In genomic region chr4:173360587-173361221, GRCh38 we compare ENCODE assay signal across 11 cellular contexts. TPM values are rescaled to one million over a fixed set of nuclear protein-coding genes. Genes with fewer than 3 reads are reported as not detected.
A peak's percentile ranks its signal among the peaks of the same experiment; 100 is the strongest.
DNase-seq lines count a peak whose midpoint lies in the region; FAIRE-seq and TF ChIP-seq lines count a peak whose summit lies in the region.
"Had no signal": no experiment of that assay in that cellular context is flagged by ENCODE, and none has a peak within 500 bp of the region (broad histone marks: within the 10 kb centered on the region; RNA-seq: fewer than 3 reads in every experiment).

No MANE protein-coding gene starts in this region.

- no peak for TF ChIP-seq EP300 in H1 (IDR thresholded peaks at IDR 0.05; ENCODE audit: borderline replicate concordance in 1 of 2, low read depth in 2 of 2, low read length in 2 of 2)

- H3K9me3 Mint-ChIP-seq in CD8-positive, alpha-beta memory T cell = no peaks in the 10 kb centered on the region
- H3K9me3 Mint-ChIP-seq: CD8-positive, alpha-beta T cell had no signal

- no peak overlapping the region for H3K4me3 Mint-ChIP-seq in CD8-positive, alpha-beta memory T cell
- H3K4me3 Mint-ChIP-seq: activated B cell treated with CpG ODN at 0.5 μM for 24 hours; CD8-positive, alpha-beta T cell had no signal

- no peak overlapping the region for H4K91ac ChIP-seq in H1 (replicated peaks; ENCODE audit: insufficient read length, low read length)

- DNase-seq in SKM-1 treated with dmso at 0.1 percent for 144 hours (lab: John Stamatoyannopoulos, UW; ENCODE audit: unreplicated experiment) (peak; percentile 2), SKM-1 (lab: John Stamatoyannopoulos, UW; ENCODE audit: unreplicated experiment) (no peak), MM.1S (peak; percentile 18), H1 (ENCODE audit: low read depth in 1 of 2, low spot score in 2 of 2) (no peak), small intestine (peak; percentile 25), GM12892 (ENCODE audit: insufficient read length) (no peak), NCI-H2107 (lab: John Stamatoyannopoulos, UW) (no peak)
- DNase-seq in CD8-positive, alpha-beta memory T cell = no peak
- DNase-seq: activated B cell treated with CpG ODN at 0.5 μM for 24 hours; CD8-positive, alpha-beta T cell had no signal

- 72% methylated on average over 5 of the region's 5 CpGs; no CpG with 5 or more reads in 1 of the 2 experiments for WGBS in H1 (ENCODE audit: extremely low coverage in 1 of 2, insufficient coverage in 1 of 2, insufficient read length in 1 of 2, insufficient replicate concordance in 2 of 2, low coverage in 1 of 2, low lambda C conversion rate in 2 of 2, missing lambda C conversion rate in 1 of 2), 2 experiments
- 56 to 58% (median 56%) methylated on average over 5 of the region's 5 CpGs for WGBS in small intestine, 3 donors

- H2BK5ac ChIP-seq in H1 (ENCODE audit: low read depth, low read length) = no peak overlapping the region

- no peak overlapping the region for H4K8ac ChIP-seq in H1 (ENCODE audit: extremely low read depth, insufficient read depth, low read length)

- no peak overlapping the region for H3K4me2 ChIP-seq in MM.1S (ENCODE audit: low read depth, low read length)
- no peak overlapping the region for H3K4me2 ChIP-seq in H1 (ENCODE audit: insufficient read depth in 1 of 2, low read depth in 2 of 2, low read length in 2 of 2)

- H3K4me3 ChIP-seq in MM.1S (ENCODE audit: low read length) (no peak overlapping the region), H1 (ENCODE audit: extremely low read depth in 1 of 4, insufficient read depth in 2 of 4, low read depth in 3 of 4, low read length in 4 of 4) (no peak overlapping the region), small intestine (ENCODE audit: low read depth in 1 of 2, low read length in 2 of 2) (no peak overlapping the region)
- H3K4me3 ChIP-seq in CD8-positive, alpha-beta memory T cell (ENCODE audit: low read length) = no peak overlapping the region
- H3K4me3 ChIP-seq: lung had no signal

- H3K79me1 ChIP-seq in H1 (ENCODE audit: low read depth, low read length) = no peaks in the 10 kb centered on the region

- H3K27ac ChIP-seq in MM.1S (ENCODE audit: low read length) (no peak overlapping the region), H1 (ENCODE audit: low read depth, low read length) (no peak overlapping the region), small intestine (ENCODE audit: low read depth in 1 of 2, low read length in 1 of 2) (no peak overlapping the region)
- no peak overlapping the region for H3K27ac ChIP-seq in CD8-positive, alpha-beta memory T cell (ENCODE audit: low read depth, low read length)

- FAIRE-seq in H1 (lab: Jason Lieb, UNC) (no peak), small intestine (lab: Jason Lieb, UNC) (no peak), GM12892 (lab: Jason Lieb, UNC) (no peak)

- H3K27me3 ChIP-seq in MM.1S (replicated peaks; ENCODE audit: insufficient read depth, low read length) = no peaks in the 10 kb centered on the region
- H3K27me3 ChIP-seq in H1 (replicated peaks in 1 of 4; ENCODE audit: control insufficient read depth in 3 of 4, extremely low read depth in 1 of 4, insufficient read depth in 3 of 4, low read length in 3 of 4) = no peaks in the 10 kb centered on the region
- no peaks in the 10 kb centered on the region for H3K27me3 ChIP-seq in small intestine (ENCODE audit: control insufficient read depth in 2 of 2, insufficient read depth in 2 of 2, low read length in 2 of 2)
- no peaks in the 10 kb centered on the region for H3K27me3 ChIP-seq in CD8-positive, alpha-beta memory T cell (ENCODE audit: insufficient read depth, low read length, poor library complexity, severe bottlenecking)

- no peaks in the 10 kb centered on the region for H3F3A ChIP-seq in MM.1S (ENCODE audit: insufficient read depth, low read length)

- H3K9me3 ChIP-seq in MM.1S (replicated peaks; ENCODE audit: insufficient read depth, low read length) (no peaks in the 10 kb centered on the region), H1 (ENCODE audit: insufficient read depth in 2 of 2, low read depth in 1 of 2, low read length in 1 of 2) (no peaks in the 10 kb centered on the region), small intestine (ENCODE audit: control insufficient read depth, low read depth) (no peaks in the 10 kb centered on the region)
- no peaks in the 10 kb centered on the region for H3K9me3 ChIP-seq in CD8-positive, alpha-beta memory T cell (ENCODE audit: low read length)

- H3K4me1 Mint-ChIP-seq in CD8-positive, alpha-beta memory T cell = peaks cover 8% of the 10 kb centered on the region in 3 donors
- H3K4me1 Mint-ChIP-seq: activated B cell treated with CpG ODN at 0.5 μM for 24 hours had no signal

- H3K27ac Mint-ChIP-seq in CD8-positive, alpha-beta memory T cell = no peak overlapping the region
- H3K27ac Mint-ChIP-seq: activated B cell treated with CpG ODN at 0.5 μM for 24 hours; CD8-positive, alpha-beta T cell had no signal

- peak; percentile 19 to 35; a peak in 3 of 4 replicates for TF ChIP-seq RAD21 in H1 (IDR thresholded peaks at IDR 0.05 in 1 of 2, conservative IDR thresholded peaks at IDR 0.05 in 1 of 2; ENCODE audit: low read depth in 2 of 2, low read length in 2 of 2)

- H2BK15ac ChIP-seq in H1 (ENCODE audit: low read length) = no peak overlapping the region

- H2BK120ac ChIP-seq in H1 (replicated peaks; ENCODE audit: low read depth, low read length) = no peak overlapping the region

- H2BK20ac ChIP-seq in H1 (ENCODE audit: low read length) = no peak overlapping the region

- no peak overlapping the region for H3K18ac ChIP-seq in H1 (ENCODE audit: extremely low read depth, low read length)

- no peak overlapping the region for H3K14ac ChIP-seq in H1 (ENCODE audit: insufficient read length)

- peaks cover 0 to 3% of the 10 kb centered on the region in 2 donors for H3K27me3 Mint-ChIP-seq in CD8-positive, alpha-beta memory T cell
- H3K27me3 Mint-ChIP-seq: activated B cell treated with CpG ODN at 0.5 μM for 24 hours had no signal

- no peak overlapping the region for H2AK5ac ChIP-seq in H1 (ENCODE audit: low read depth, low read length)

- H4K5ac ChIP-seq in H1 (ENCODE audit: insufficient read length, low read depth, low read length) = no peak overlapping the region

- H3K9me2 ChIP-seq in MM.1S (replicated peaks; ENCODE audit: insufficient read depth, low read length) = no peaks in the 10 kb centered on the region

- TF ChIP-seq POLR2A in H1 (IDR thresholded peaks at IDR 0.05; ENCODE audit: control extremely low read depth in 1 of 2, low read depth in 2 of 2, low read length in 2 of 2) (no peak), GM12892 (IDR thresholded peaks at IDR 0.05; ENCODE audit: low read depth, low read length) (no peak)

- no peaks in the 10 kb centered on the region; the same call in 1 of the 2 replicates for H3K23me2 ChIP-seq in H1 (ENCODE audit: low read depth, low read length)

- H3K9ac ChIP-seq in MM.1S (ENCODE audit: low read length) (no peak overlapping the region), H1 (replicated peaks in 1 of 4; ENCODE audit: extremely low read depth in 1 of 4, low read depth in 3 of 4, low read length in 3 of 4) (no peak overlapping the region)

- peak; percentile 33 for TF ChIP-seq CTCF in MM.1S (IDR thresholded peaks at IDR 0.05; ENCODE audit: low read length)
- TF ChIP-seq CTCF in H1 (IDR thresholded peaks at IDR 0.05; ENCODE audit: control extremely low read depth in 1 of 3, insufficient read depth in 1 of 3, low read depth in 1 of 3, low read length in 3 of 3) = peak in 2 of 3 experiments; percentile 22 to 34; a peak in 2 of 4 replicates

- no peaks in the 10 kb centered on the region for H3K36me3 Mint-ChIP-seq in CD8-positive, alpha-beta memory T cell
- H3K36me3 Mint-ChIP-seq: CD8-positive, alpha-beta T cell had no signal

- H2AFZ ChIP-seq in MM.1S (ENCODE audit: low read length) (no peak overlapping the region), H1 (ENCODE audit: low read length) (0 out of 2 replicates have a peak overlapping the region, but pooled peaks have one; percentile 54)

- H3K79me2 ChIP-seq in MM.1S (ENCODE audit: low read length) = no peaks in the 10 kb centered on the region
- no peaks in the 10 kb centered on the region for H3K79me2 ChIP-seq in H1 (ENCODE audit: control insufficient read depth in 1 of 2, insufficient read depth in 2 of 2, low read length in 2 of 2)

- no peak overlapping the region for H3K56ac ChIP-seq in H1 (replicated peaks; ENCODE audit: insufficient read length, low read depth, low read length)

- H4K20me1 ChIP-seq in MM.1S (ENCODE audit: insufficient read depth, low read length) (no peaks in the 10 kb centered on the region), H1 (replicated peaks in 1 of 2; ENCODE audit: control insufficient read depth in 1 of 2, insufficient read depth in 2 of 2, low read length in 2 of 2) (no peaks in the 10 kb centered on the region)

- no peaks in the 10 kb centered on the region for H3K4me1 ChIP-seq in MM.1S (ENCODE audit: low read length)
- no peaks in the 10 kb centered on the region for H3K4me1 ChIP-seq in H1 (replicated peaks in 1 of 4; ENCODE audit: control insufficient read depth in 3 of 4, insufficient read depth in 4 of 4, low read length in 3 of 4)
- no peaks in the 10 kb centered on the region for H3K4me1 ChIP-seq in small intestine (ENCODE audit: control insufficient read depth in 2 of 2, insufficient read depth in 1 of 2, low read depth in 1 of 2, low read length in 1 of 2)
- peaks cover 3% of the 10 kb centered on the region for H3K4me1 ChIP-seq in CD8-positive, alpha-beta memory T cell (ENCODE audit: insufficient read depth, low read length)

- CTCF ChIA-PET in H1 (lab: Charles Lee; ENCODE audit: partially characterized antibody) = interaction anchor here (0.5 to 3.8 kb wide), 16 partner anchors 9 to 348 kb away, joined by 3 to 12 read pairs (median 4); no protein-coding TSS in a partner anchor
- CTCF ChIA-PET in CD8-positive, alpha-beta memory T cell (lab: Charles Lee) = interaction anchor here (0.7 to 0.8 kb wide), 2 partner anchors 9 to 27 kb away, joined by 3 read pairs; partner anchors contain the start of gene HMGB2

- POLR2A ChIA-PET in H1 (lab: Charles Lee; ENCODE audit: partially characterized antibody) = interaction anchor here (1.0 to 1.3 kb wide), 2 partner anchors 26 to 30 kb away, joined by 3 to 7 read pairs; partner anchors contain the start of gene HMGB2
- POLR2A ChIA-PET in CD8-positive, alpha-beta memory T cell (lab: Charles Lee) = no interaction called here

- H2BK12ac ChIP-seq in H1 (ENCODE audit: low read depth, low read length) = no peak overlapping the region

- H3K36me3 ChIP-seq in MM.1S (replicated peaks; ENCODE audit: insufficient read depth, low read length) (no peaks in the 10 kb centered on the region), H1 (ENCODE audit: control insufficient read depth in 2 of 4, insufficient read depth in 4 of 4, low read length in 3 of 4) (no peaks in the 10 kb centered on the region), small intestine (ENCODE audit: control insufficient read depth in 2 of 2, insufficient read depth in 2 of 2, low read length in 2 of 2) (no peaks in the 10 kb centered on the region)
- no peaks in the 10 kb centered on the region for H3K36me3 ChIP-seq in CD8-positive, alpha-beta memory T cell (ENCODE audit: insufficient read depth, low read length)

- H3K23ac ChIP-seq in H1 (ENCODE audit: insufficient read length) = no peak overlapping the region

- H3K4ac ChIP-seq in H1 (replicated peaks; ENCODE audit: insufficient read length, low read depth, low read length) = no peak overlapping the region

RNA-seq across cellular contexts. Expression of gene SAP30, which starts 10.1 kb away (rescaled TPM):
- 17.9 and 21.1 TPM in 2 replicates for total RNA-seq in H1 (2021; fragmentation: NEBNext Ultra II Directional; extraction: Animal tissue kit (Norgen Biotek cat#: 25700))
- 4.9 and 7.7 TPM in 2 replicates for polyA plus RNA-seq in H1 (2011; rRNA removed)
- polyA plus RNA-seq in H1 (2011; cell fraction: cytosol; rRNA removed) = 15.4 TPM
- 5.1 TPM for polyA plus RNA-seq in H1 (2011; cell fraction: nucleus; rRNA removed)
- polyA plus RNA-seq in H1 (2012, experiment 1 of 2) = 12.5 to 17.5 TPM (median 13.7 TPM) in 4 replicates
- polyA plus RNA-seq in H1 (2012, experiment 2 of 2) = 5.7 TPM
- polyA plus RNA-seq in H1 (2013, experiment 1 of 2) = 13.7 TPM
- 13.5 TPM for polyA plus RNA-seq in H1 (2013, experiment 2 of 2)
- 1.7 and 2.0 TPM in 2 replicates for polyA minus RNA-seq in H1 (2011; rRNA and poly(A)+ RNA removed)
- 8.1 TPM for polyA minus RNA-seq in H1 (2011; cell fraction: cytosol; rRNA and poly(A)+ RNA removed)
- 11.5 TPM for polyA minus RNA-seq in H1 (2011; cell fraction: nucleus; rRNA and poly(A)+ RNA removed)
- polyA plus RNA-seq in small intestine = 10 to 100 TPM in 1 of 3 donors, 1 to 10 TPM in 2; 5.6 to 16.1 (median 8.6) TPM
- polyA plus RNA-seq in GM12892 (2012; ENCODE audit: missing spikeins) = 43.5 TPM
- 10 to 100 TPM; 24.8 to 25.3 TPM for total RNA-seq in CD8-positive, alpha-beta memory T cell
- 10.0 TPM for polyA plus RNA-seq in CD8-positive, alpha-beta memory T cell

RNA-seq across cellular contexts. Expression of gene HMGB2, which starts 26.5 kb away (rescaled TPM):
- total RNA-seq in H1 (2021; fragmentation: NEBNext Ultra II Directional; extraction: Animal tissue kit (Norgen Biotek cat#: 25700)) = 212 and 218 TPM in 2 replicates
- 33.4 and 54.7 TPM in 2 replicates for polyA plus RNA-seq in H1 (2011; rRNA removed)
- 192 TPM for polyA plus RNA-seq in H1 (2011; cell fraction: cytosol; rRNA removed)
- 26.9 TPM for polyA plus RNA-seq in H1 (2011; cell fraction: nucleus; rRNA removed)
- 247 to 364 TPM (median 258 TPM) in 4 replicates for polyA plus RNA-seq in H1 (2012, experiment 1 of 2)
- polyA plus RNA-seq in H1 (2012, experiment 2 of 2) = 43.4 TPM
- polyA plus RNA-seq in H1 (2013, experiment 1 of 2) = 153 TPM
- polyA plus RNA-seq in H1 (2013, experiment 2 of 2) = 154 TPM
- polyA minus RNA-seq in H1 (2011; rRNA and poly(A)+ RNA removed) = 21.5 and 23.5 TPM in 2 replicates
- 55.7 TPM for polyA minus RNA-seq in H1 (2011; cell fraction: cytosol; rRNA and poly(A)+ RNA removed)
- polyA minus RNA-seq in H1 (2011; cell fraction: nucleus; rRNA and poly(A)+ RNA removed) = 32.2 TPM
- 100 to 1,000 TPM in 1 of 3 donors, 10 to 100 TPM in 2; 46.5 to 274 (median 64.0) TPM for polyA plus RNA-seq in small intestine
- 416 TPM for polyA plus RNA-seq in GM12892 (2012; ENCODE audit: missing spikeins)
- total RNA-seq in CD8-positive, alpha-beta memory T cell = 100 to 1,000 TPM; 341 to 342 TPM
- polyA plus RNA-seq in CD8-positive, alpha-beta memory T cell = 212 TPM

RNA-seq across cellular contexts. Expression of gene SCRG1, which starts 38.2 kb away (rescaled TPM):
- total RNA-seq in H1 (2021; fragmentation: NEBNext Ultra II Directional; extraction: Animal tissue kit (Norgen Biotek cat#: 25700)) = not detected in 2 replicates
- polyA plus RNA-seq in H1 (2011; rRNA removed) (not detected in 2 replicates), small intestine (under 1 TPM in 1 of 3 donors, not detected in 2; 0.43 TPM)
- not detected for polyA plus RNA-seq in H1 (2011; cell fraction: cytosol; rRNA removed)
- not detected for polyA plus RNA-seq in H1 (2011; cell fraction: nucleus; rRNA removed)
- polyA plus RNA-seq in H1 (2012, experiment 1 of 2) = 0.09 TPM in 1 of 4 replicates, not detected in the others
- not detected for polyA plus RNA-seq in H1 (2012, experiment 2 of 2)
- not detected for polyA plus RNA-seq in H1 (2013, experiment 1 of 2)
- polyA plus RNA-seq in H1 (2013, experiment 2 of 2) = not detected
- not detected in 2 replicates for polyA minus RNA-seq in H1 (2011; rRNA and poly(A)+ RNA removed)
- polyA minus RNA-seq in H1 (2011; cell fraction: cytosol; rRNA and poly(A)+ RNA removed) = not detected
- not detected for polyA minus RNA-seq in H1 (2011; cell fraction: nucleus; rRNA and poly(A)+ RNA removed)
- 0.19 TPM for polyA plus RNA-seq in GM12892 (2012; ENCODE audit: missing spikeins)
- not detected for total RNA-seq in CD8-positive, alpha-beta memory T cell
- polyA plus RNA-seq in CD8-positive, alpha-beta memory T cell = not detected
- total RNA-seq: activated B cell treated with CpG ODN at 0.5 μM for 24 hours; CD8-positive, alpha-beta T cell had no signal

Comparison
In these comparisons a context has a peak if more than half of its experiments do, and no peak if none do; other contexts are left out.
1. DNase-seq: peak in SKM-1 treated with dmso at 0.1 percent for 144 hours (single experiment), MM.1S (single experiment) and small intestine (single experiment); none in SKM-1 (single experiment), H1 (0 of 2), GM12892 (single experiment), CD8-positive, alpha-beta memory T cell (0 of 5) and NCI-H2107 (single experiment).